Comparison of ENCODE assay signal across 11 cellular contexts in the genomic region with DNA sequence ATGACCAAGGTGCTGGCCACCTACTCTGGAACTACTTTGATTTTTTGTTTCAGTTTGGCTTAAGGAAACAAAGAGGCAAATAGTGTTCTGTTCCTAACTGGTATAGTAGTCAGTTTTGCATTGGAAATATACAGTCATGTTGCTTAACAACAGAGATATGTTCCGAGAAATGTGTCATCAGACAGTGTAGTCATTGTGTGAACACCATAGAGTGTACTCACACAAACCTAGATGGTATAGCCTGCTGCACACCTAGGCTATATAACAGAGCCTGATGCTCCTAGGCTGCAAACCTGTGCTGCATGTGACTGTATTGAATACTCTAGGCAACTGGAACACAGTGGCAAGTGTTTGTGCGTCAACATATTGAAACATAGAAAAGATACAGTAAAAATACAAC.
A peak's percentile ranks its signal among the peaks of the same experiment; 100 is the strongest.
DNase-seq lines count a peak whose midpoint lies in the region; ATAC-seq and TF ChIP-seq lines count a peak whose summit lies in the region.
"Had no signal": no experiment of that assay in that cellular context is flagged by ENCODE, and none has a peak within 500 bp of the region (broad histone marks: within the 10 kb centered on the region; RNA-seq: fewer than 3 reads in every experiment).

No MANE protein-coding gene starts in this region.

- no peak overlapping the region for H3K18ac ChIP-seq in IMR-90 (ENCODE audit: low read depth, low read length)

- H3K9me3 Mint-ChIP-seq in CD4-positive, alpha-beta T cell: no peaks in the 10 kb centered on the region
- H3K9me3 Mint-ChIP-seq in nephron progenitor cell: peaks cover 10% of the 10 kb centered on the region

- no peak for TF ChIP-seq RAD21 in IMR-90 (IDR thresholded peaks at IDR 0.05; ENCODE audit: low read length)

- no peak for TF ChIP-seq CTCF in CD4-positive, alpha-beta T cell (IDR thresholded peaks at IDR 0.05)
- no peak for TF ChIP-seq CTCF in IMR-90 (conservative IDR thresholded peaks at IDR 0.05; ENCODE audit: low read depth, low read length)
- TF ChIP-seq CTCF in mammary epithelial cell (conservative IDR thresholded peaks at IDR 0.05 in 1 of 2, IDR thresholded peaks at IDR 0.05 in 1 of 2; ENCODE audit: extremely low read depth in 1 of 2, insufficient read depth in 1 of 2, low read depth in 1 of 2, low read length in 2 of 2): no peak
- TF ChIP-seq CTCF in Peyer's patch (IDR thresholded peaks at IDR 0.05): no peak
- no peak for TF ChIP-seq CTCF in nephron progenitor cell (IDR thresholded peaks at IDR 0.05)

- H3K4me2 ChIP-seq in IMR-90 (ENCODE audit: low read depth, low read length): no peak overlapping the region
- H3K4me2 ChIP-seq in mammary epithelial cell (ENCODE audit: insufficient read depth, low read depth, low read length): no peak overlapping the region

- peak overlapping the region; percentile 7 for H3K27ac Mint-ChIP-seq in CD4-positive, alpha-beta T cell
- H3K27ac Mint-ChIP-seq in nephron progenitor cell: no peak overlapping the region

- no peak overlapping the region for H2BK5ac ChIP-seq in IMR-90 (ENCODE audit: low read depth, low read length, poor library complexity, severe bottlenecking)

- CTCF ChIA-PET in CD4-positive, alpha-beta T cell (lab: Charles Lee): no interaction called here
- CTCF ChIA-PET in IMR-90 (lab: Yijun Ruan, JAX) (interaction anchor here (1.0 kb wide), 1 partner anchor 9 kb away, joined by 5 read pairs; no protein-coding TSS in a partner anchor), mammary epithelial cell (lab: Charles Lee; ENCODE audit: low non-redundant PET) (no interaction called here)

- H3K23ac ChIP-seq in IMR-90 (ENCODE audit: low read depth, low read length): no peak overlapping the region

- peaks cover 35 to 79% of the 10 kb centered on the region in 2 experiments for H3K79me1 ChIP-seq in IMR-90 (ENCODE audit: low read depth in 1 of 2, low read length in 2 of 2)

- H2BK20ac ChIP-seq in IMR-90 (ENCODE audit: low read depth, low read length): no peak overlapping the region

- no peak for TF ChIP-seq POLR2A in IMR-90 (IDR thresholded peaks at IDR 0.05; ENCODE audit: low read depth, low read length)
- TF ChIP-seq POLR2A in Peyer's patch (IDR thresholded peaks at IDR 0.05): no peak

- H2AK5ac ChIP-seq in IMR-90 (ENCODE audit: low read depth, low read length): no peak overlapping the region

- peaks cover 73% of the 10 kb centered on the region for H4K20me1 ChIP-seq in IMR-90 (ENCODE audit: insufficient read depth, low read length)
- no peaks in the 10 kb centered on the region for H4K20me1 ChIP-seq in mammary epithelial cell (ENCODE audit: insufficient read depth, low read length)

- no peak for DNase-seq in CD4-positive, alpha-beta T cell
- peak; percentile 64 for DNase-seq in IMR-90
- peak; percentile 68 for DNase-seq in mammary epithelial cell
- DNase-seq in Peyer's patch: no peak
- DNase-seq in COLO668 (lab: John Stamatoyannopoulos, UW; ENCODE audit: unreplicated experiment): no peak
- no peak for DNase-seq in nephron progenitor cell
- DNase-seq: hippocampal formation, upper lobe of left lung had no signal

- no peak overlapping the region for H2BK15ac ChIP-seq in IMR-90 (ENCODE audit: low read depth, low read length)

- H2AK9ac ChIP-seq in IMR-90 (replicated peaks; ENCODE audit: low read depth, low read length, poor library complexity): no peak overlapping the region

- peaks cover 20% of the 10 kb centered on the region for H3K9me1 ChIP-seq in IMR-90 (ENCODE audit: insufficient read depth, low read length)

- 0 out of 2 replicates have a peak, but pooled peaks cover 2% of the 10 kb centered on the region for H3K4me1 ChIP-seq in IMR-90 (ENCODE audit: control insufficient read depth, insufficient read depth, low read length)
- peaks cover 7% of the 10 kb centered on the region for H3K4me1 ChIP-seq in mammary epithelial cell (ENCODE audit: insufficient read depth, low read length)
- peaks cover 0 to 5% (median 3%) of the 10 kb centered on the region in 4 donors for H3K4me1 ChIP-seq in Peyer's patch

- no peaks in the 10 kb centered on the region for H3K27me3 Mint-ChIP-seq in CD4-positive, alpha-beta T cell
- H3K27me3 Mint-ChIP-seq in nephron progenitor cell (ENCODE audit: low read depth, poor library complexity): no peaks in the 10 kb centered on the region

- H3K56ac ChIP-seq in IMR-90 (ENCODE audit: extremely low read depth, insufficient read depth, low read length): no peak overlapping the region

- ATAC-seq in CD4-positive, alpha-beta T cell (ENCODE audit: poor library complexity): no peak
- peak; percentile 49 for ATAC-seq in GM19397 (IDR thresholded peaks at IDR 0.05; ENCODE audit: unreplicated experiment)
- ATAC-seq in IMR-90 (ENCODE audit: low read depth): peak; percentile 42; the same call in 1 of the 2 replicates
- no peak for ATAC-seq in GM21737 (IDR thresholded peaks at IDR 0.05; ENCODE audit: unreplicated experiment)

- no peak overlapping the region for H3K9ac ChIP-seq in IMR-90 (ENCODE audit: low read depth, low read length)
- no peak overlapping the region for H3K9ac ChIP-seq in mammary epithelial cell (ENCODE audit: insufficient read depth, low read length)

- no peaks in the 10 kb centered on the region for H3K9me3 ChIP-seq in CD4-positive, alpha-beta T cell (ENCODE audit: control insufficient read depth, low read length)
- H3K9me3 ChIP-seq in IMR-90 (ENCODE audit: control insufficient read depth, insufficient read depth, low read length): no peaks in the 10 kb centered on the region
- no peaks in the 10 kb centered on the region for H3K9me3 ChIP-seq in mammary epithelial cell (replicated peaks; ENCODE audit: insufficient read depth, low read length)
- no peaks in the 10 kb centered on the region for H3K9me3 ChIP-seq in Peyer's patch
- H3K9me3 ChIP-seq: upper lobe of left lung had no signal

- H3K4me3 Mint-ChIP-seq in CD4-positive, alpha-beta T cell: no peak overlapping the region
- no peak overlapping the region for H3K4me3 Mint-ChIP-seq in nephron progenitor cell

- H2AFZ ChIP-seq in IMR-90 (replicated peaks; ENCODE audit: low read length, poor library complexity) (no peak overlapping the region), mammary epithelial cell (ENCODE audit: low read depth, low read length) (no peak overlapping the region)

- dilution Hi-C loops in IMR-90 (cut with HindIII; ENCODE audit: low sequenced_read_pairs, unreplicated experiment): no loop called here
- dilution Hi-C loops in mammary epithelial cell (cut with HindIII; ENCODE audit: low sequenced_read_pairs): no loop called here

- H4K8ac ChIP-seq in IMR-90 (ENCODE audit: low read depth in 2 of 2, low read length in 2 of 2): no peak overlapping the region

- peaks cover 95% of the 10 kb centered on the region for H3K79me2 ChIP-seq in mammary epithelial cell (ENCODE audit: insufficient read depth, low read length)

- H3K36me3 ChIP-seq in IMR-90 (ENCODE audit: control insufficient read depth, insufficient read depth, low read length) (no peaks in the 10 kb centered on the region), mammary epithelial cell (ENCODE audit: insufficient read depth, low read length) (no peaks in the 10 kb centered on the region), Peyer's patch (no peaks in the 10 kb centered on the region)
- H3K36me3 ChIP-seq: upper lobe of left lung had no signal

- no peak overlapping the region for H3K14ac ChIP-seq in IMR-90 (replicated peaks; ENCODE audit: low read depth, low read length)

- WGBS in IMR-90 (ENCODE audit: extremely low coverage in 2 of 2, insufficient read length in 1 of 2), 2 experiments: no CpG with 5 or more reads among the region's 2 CpGs
- 63% methylated on average over 2 of the region's 2 CpGs for WGBS in mammary epithelial cell (ENCODE audit: low coverage, missing lambda C conversion rate)

- no peak overlapping the region for H4K5ac ChIP-seq in IMR-90 (ENCODE audit: low read depth, low read length)

- H3K4me3 ChIP-seq in IMR-90 (ENCODE audit: insufficient read depth, low read depth, low read length) (no peak overlapping the region), mammary epithelial cell (replicated peaks in 1 of 3; ENCODE audit: insufficient read depth in 1 of 3, low read depth in 2 of 3, low read length in 3 of 3) (no peak overlapping the region), Peyer's patch (no peak overlapping the region)
- H3K4me3 ChIP-seq: upper lobe of left lung had no signal

- no peak overlapping the region for H3K27ac ChIP-seq in CD4-positive, alpha-beta T cell (ENCODE audit: low read depth, low read length)
- H3K27ac ChIP-seq in IMR-90 (ENCODE audit: insufficient read depth, low read length) (no peak overlapping the region), mammary epithelial cell (ENCODE audit: insufficient read depth, low read depth, low read length) (peak overlapping the region; percentile 31), Peyer's patch (no peak overlapping the region)
- H3K27ac ChIP-seq: C4-2B, upper lobe of left lung had no signal

- no peak overlapping the region for H4K91ac ChIP-seq in IMR-90 (ENCODE audit: insufficient read depth, low read depth, low read length)

- peaks cover 89% of the 10 kb centered on the region for H3K4me1 Mint-ChIP-seq in CD4-positive, alpha-beta T cell (ENCODE audit: low read depth)
- peaks cover 40% of the 10 kb centered on the region for H3K4me1 Mint-ChIP-seq in nephron progenitor cell

- no TSS peak for BruUV-seq in IMR-90 (replicated peaks; lab: Mats Ljungman, UMichigan)
- no TSS peak for BruUV-seq in mammary epithelial cell (replicated peaks; lab: Mats Ljungman, UMichigan)

- H2BK120ac ChIP-seq in IMR-90 (ENCODE audit: low read depth, low read length): no peak overlapping the region

- no peaks in the 10 kb centered on the region for H3K36me3 Mint-ChIP-seq in CD4-positive, alpha-beta T cell (ENCODE audit: low read depth)
- H3K36me3 Mint-ChIP-seq in nephron progenitor cell (ENCODE audit: low read depth): peaks cover 21% of the 10 kb centered on the region

- H3K27me3 ChIP-seq in CD4-positive, alpha-beta T cell (ENCODE audit: control insufficient read depth, insufficient read depth, low read length): no peaks in the 10 kb centered on the region
- H3K27me3 ChIP-seq in IMR-90 (ENCODE audit: control insufficient read depth, insufficient read depth, low read length) (no peaks in the 10 kb centered on the region), mammary epithelial cell (ENCODE audit: insufficient read depth, low read length) (no peaks in the 10 kb centered on the region), Peyer's patch (no peaks in the 10 kb centered on the region)
- H3K27me3 ChIP-seq: upper lobe of left lung had no signal

- in situ Hi-C loops in IMR-90 (cut with MboI; ENCODE audit: low sequenced_read_pairs): no loop called here
- in situ Hi-C loops in mammary epithelial cell (cut with MboI; ENCODE audit: low sequenced_read_pairs in 2 of 2): no loop called here

- no peak overlapping the region for H3K4ac ChIP-seq in IMR-90 (ENCODE audit: low read depth, low read length)

- POLR2A ChIA-PET in CD4-positive, alpha-beta T cell (lab: Charles Lee): no interaction called here
- POLR2A ChIA-PET in IMR-90 (lab: Charles Lee; ENCODE audit: unreplicated experiment): no interaction called here

- intact Hi-C loops in CD4-positive, alpha-beta T cell (cut with DNase I, micrococcal nuclease): no loop called here
- intact Hi-C loops in IMR-90 (cut with micrococcal nuclease) (no loop called here), mammary epithelial cell (cut with micrococcal nuclease) (no loop called here)

TF ChIP-seq in IMR-90, 13 proteins besides CTCF, POLR2A, EP300 and RAD21 (continues in another document):
- TF ChIP-seq CEBPB (IDR thresholded peaks at IDR 0.05; ENCODE audit: low read depth, low read length): peak; percentile 69
- no peak for TF ChIP-seq MAZ (IDR thresholded peaks at IDR 0.05; ENCODE audit: borderline replicate concordance, low read depth, low read length)

Comparison
In these comparisons a context has a peak if more than half of its experiments do, and no peak if none do; other contexts are left out.
1. ATAC-seq: peak in GM19397 (single experiment) and IMR-90 (single experiment); none in CD4-positive, alpha-beta T cell (single experiment) and GM21737 (single experiment).
2. DNase-seq: peak in IMR-90 (single experiment) and mammary epithelial cell (single experiment); none in CD4-positive, alpha-beta T cell (0 of 10), Peyer's patch (0 of 3), COLO668 (single experiment) and nephron progenitor cell (single experiment).